2 cellular contexts compared by ENCODE assay signal in genomic region chr22:43274595-43275240, GRCh38.
A peak's percentile ranks its signal among the peaks of the same experiment; 100 is the strongest.
TF ChIP-seq lines count a peak whose summit lies in the region.

No MANE protein-coding gene starts in this region.

TF ChIP-seq in HEK293, 187 proteins besides CTCF, POLR2A, EP300 and RAD21 (continued from another document):
- TF ChIP-seq EGR2 (tag by site-specific recombination; IDR thresholded peaks at IDR 0.05; ENCODE audit: low read depth) = peak; percentile 65
- TF ChIP-seq, protein P1, sequence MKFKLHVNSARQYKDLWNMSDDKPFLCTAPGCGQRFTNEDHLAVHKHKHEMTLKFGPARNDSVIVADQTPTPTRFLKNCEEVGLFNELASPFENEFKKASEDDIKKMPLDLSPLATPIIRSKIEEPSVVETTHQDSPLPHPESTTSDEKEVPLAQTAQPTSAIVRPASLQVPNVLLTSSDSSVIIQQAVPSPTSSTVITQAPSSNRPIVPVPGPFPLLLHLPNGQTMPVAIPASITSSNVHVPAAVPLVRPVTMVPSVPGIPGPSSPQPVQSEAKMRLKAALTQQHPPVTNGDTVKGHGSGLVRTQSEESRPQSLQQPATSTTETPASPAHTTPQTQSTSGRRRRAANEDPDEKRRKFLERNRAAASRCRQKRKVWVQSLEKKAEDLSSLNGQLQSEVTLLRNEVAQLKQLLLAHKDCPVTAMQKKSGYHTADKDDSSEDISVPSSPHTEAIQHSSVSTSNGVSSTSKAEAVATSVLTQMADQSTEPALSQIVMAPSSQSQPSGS (tag by site-specific recombination; IDR thresholded peaks at IDR 0.05; ENCODE audit: low read depth) = no peak
- no peak for TF ChIP-seq ZNF121 (tag by site-specific recombination; IDR thresholded peaks at IDR 0.05)
- TF ChIP-seq ZNF292 (tag by site-specific recombination; IDR thresholded peaks at IDR 0.05; ENCODE audit: borderline replicate concordance, low read depth) = no peak
- TF ChIP-seq ZFHX2 (tag by site-specific recombination; conservative IDR thresholded peaks at IDR 0.05) = peak; percentile 78
- no peak for TF ChIP-seq ZNF660 (tag by site-specific recombination; IDR thresholded peaks at IDR 0.05)
- TF ChIP-seq HOXC10 (CRISPR knock-in tag; IDR thresholded peaks at IDR 0.05) = 0 out of 2 replicates have a peak, but pooled peaks have one; percentile 38
- TF ChIP-seq SCRT2 (tag by site-specific recombination; IDR thresholded peaks at IDR 0.05) = peak; percentile 32; the same call in 1 of the 2 replicates

TF ChIP-seq in H1, 55 proteins besides CTCF, POLR2A, EP300 and RAD21 (continued from another document):
- no peak for TF ChIP-seq CTBP2 (IDR thresholded peaks at IDR 0.05; ENCODE audit: borderline replicate concordance, insufficient read depth, insufficient read length, low read length)
TF ChIP-seq in H1: peak in this region for 1.
